Comparison of ENCODE assay signal across 8 cellular contexts in genomic region chr10:73781548-73781878, GRCh38. TPM values are rescaled to one million over a fixed set of nuclear protein-coding genes. Genes with fewer than 3 reads are reported as not detected.
DNase-seq lines count a peak whose midpoint lies in the region; ATAC-seq and TF ChIP-seq lines count a peak whose summit lies in the region.

No MANE protein-coding gene starts in this region.

- H3K4me3 ChIP-seq in cardiac muscle cell (peak overlapping the region; percentile 70), astrocyte of the cerebellum (ENCODE audit: low read depth, low read length) (peak overlapping the region; percentile 87), mesendoderm (ENCODE audit: low read length) (peak overlapping the region; percentile 56), vagina (peak overlapping the region; percentile 74 to 95)

- H3K79me2 ChIP-seq in mesendoderm (ENCODE audit: control insufficient read depth, insufficient read depth, low read length), result peaks cover 24% of the 10 kb centered on the region

- WGBS in mesendoderm (ENCODE audit: extremely low coverage, insufficient coverage, low lambda C conversion rate), result no CpG with 5 or more reads among the region's 14 CpGs

- DNase-seq in cardiac muscle cell (ENCODE audit: low read depth in 1 of 2, low spot score in 1 of 2) (no peak), Right ventricle myocardium superior (no peak), astrocyte of the cerebellum (ENCODE audit: low read depth) (no peak), mesendoderm (no peak), vagina (ENCODE audit: extremely low spot score in 2 of 2) (no peak), DMS79 treated with DMSO at 0.1 percent for 48 hours (lab: John Stamatoyannopoulos, UW) (no peak), ureter (ENCODE audit: low spot score) (no peak), HuH-7.5 (ENCODE audit: low spot score) (no peak)

- H4K8ac ChIP-seq in mesendoderm (ENCODE audit: low read depth, low read length), result peak overlapping the region; percentile 87

- no peak for ATAC-seq in Right ventricle myocardium superior (ENCODE audit: poor library complexity)

- H4K5ac ChIP-seq in mesendoderm (ENCODE audit: low read length), result peak overlapping the region; percentile 85

- TF ChIP-seq CTCF in cardiac muscle cell (IDR thresholded peaks at IDR 0.05; ENCODE audit: low read depth, low read length) (no peak), astrocyte of the cerebellum (IDR thresholded peaks at IDR 0.05; ENCODE audit: low read depth, low read length, missing control alignments) (no peak), vagina (IDR thresholded peaks at IDR 0.05) (no peak)

- peak overlapping the region; percentile 90 for H3K9ac ChIP-seq in mesendoderm (ENCODE audit: low read length)

- H3K9me3 ChIP-seq in cardiac muscle cell (ENCODE audit: low read depth) (no peaks in the 10 kb centered on the region), vagina (no peaks in the 10 kb centered on the region)

- H3K4me2 ChIP-seq in mesendoderm (ENCODE audit: low read length), result peak overlapping the region; percentile 99

- peak overlapping the region; percentile 76 for H2AK5ac ChIP-seq in mesendoderm (ENCODE audit: low read length)

- in situ Hi-C loops in astrocyte of the cerebellum (cut with HindIII; ENCODE audit: low sequenced_read_pairs), result no loop called here

- no peak overlapping the region for H2BK120ac ChIP-seq in mesendoderm (ENCODE audit: low read depth, low read length)

- H3K56ac ChIP-seq in mesendoderm (ENCODE audit: low read length), result peak overlapping the region; percentile 94

- H3K27me3 ChIP-seq in cardiac muscle cell, result no peaks in the 10 kb centered on the region
- no peaks in the 10 kb centered on the region for H3K27me3 ChIP-seq in mesendoderm (ENCODE audit: insufficient read depth, low read length, poor library complexity)
- H3K27me3 ChIP-seq in vagina, result no peaks in the 10 kb centered on the region

- H3K79me1 ChIP-seq in mesendoderm (ENCODE audit: low read length), result peaks cover 10% of the 10 kb centered on the region

- H3K27ac ChIP-seq in cardiac muscle cell, result peak overlapping the region; percentile 89
- H3K27ac ChIP-seq in mesendoderm (ENCODE audit: low read depth, low read length), result peak overlapping the region; percentile 16
- H3K27ac ChIP-seq in vagina, result peak overlapping the region; percentile 96

- no peak overlapping the region for H2BK5ac ChIP-seq in mesendoderm (ENCODE audit: low read length)

- H3K36me3 ChIP-seq in cardiac muscle cell (peaks cover 12% of the 10 kb centered on the region), mesendoderm (ENCODE audit: control insufficient read depth, insufficient read depth, low read length) (no peaks in the 10 kb centered on the region), vagina (no peaks in the 10 kb centered on the region)

- H3K4ac ChIP-seq in mesendoderm (ENCODE audit: low read depth, low read length), result peak overlapping the region; percentile 63

- TF ChIP-seq POLR2A in vagina (IDR thresholded peaks at IDR 0.05), result no peak

- H3K18ac ChIP-seq in mesendoderm (ENCODE audit: low read length), result peak overlapping the region; percentile 81

- H2BK15ac ChIP-seq in mesendoderm (replicated peaks; ENCODE audit: low read depth), result no peak overlapping the region

- peaks cover 4% of the 10 kb centered on the region for H3K4me1 ChIP-seq in cardiac muscle cell (ENCODE audit: low read depth)
- peaks cover 1% of the 10 kb centered on the region for H3K4me1 ChIP-seq in mesendoderm (ENCODE audit: control insufficient read depth, low read depth, low read length)
- H3K4me1 ChIP-seq in vagina, result peaks cover 37% of the 10 kb centered on the region

- intact Hi-C loops in Right ventricle myocardium superior (cut with DNase I) (no loop called here), vagina (cut with DNase I) (no loop called here)

- no peak overlapping the region for H3K23ac ChIP-seq in mesendoderm (ENCODE audit: low read length)

RNA-seq across cellular contexts. Expression of gene CHCHD1, which starts 0.3 kb away (rescaled TPM):
- total RNA-seq in cardiac muscle cell, result 37.8 and 42.5 TPM in 2 replicates
- 81.8 and 83.2 TPM in 2 replicates for polyA plus RNA-seq in cardiac muscle cell
- total RNA-seq in Right ventricle myocardium superior, result 28.0 TPM
- polyA plus RNA-seq in mesendoderm (2013, experiment 1 of 2), result 149 TPM
- 149 TPM for polyA plus RNA-seq in mesendoderm (2013, experiment 2 of 2)
- 19.6 TPM for total RNA-seq in vagina
- total RNA-seq in ureter, result 14.9 TPM

RNA-seq across cellular contexts. Expression of gene ZSWIM8, which starts 3.9 kb away (rescaled TPM):
- total RNA-seq in cardiac muscle cell, result 89.3 and 115 TPM in 2 replicates
- polyA plus RNA-seq in cardiac muscle cell, result 37.1 and 63.7 TPM in 2 replicates
- total RNA-seq in Right ventricle myocardium superior, result 40.3 TPM
- 20.4 TPM for polyA plus RNA-seq in mesendoderm (2013, experiment 1 of 2)
- 22.1 TPM for polyA plus RNA-seq in mesendoderm (2013, experiment 2 of 2)
- total RNA-seq in vagina, result 123 TPM
- total RNA-seq in ureter, result 129 TPM

RNA-seq across cellular contexts. Expression of gene NDST2, which starts 29.9 kb away (rescaled TPM):
- total RNA-seq in cardiac muscle cell (23.7 and 61.2 TPM in 2 replicates), Right ventricle myocardium superior (10.4 TPM), vagina (52.8 TPM), ureter (37.5 TPM)
- 16.6 and 21.6 TPM in 2 replicates for polyA plus RNA-seq in cardiac muscle cell
- 7.4 TPM for polyA plus RNA-seq in mesendoderm (2013, experiment 1 of 2)
- 8.0 TPM for polyA plus RNA-seq in mesendoderm (2013, experiment 2 of 2)

RNA-seq across cellular contexts. Expression of gene SEC24C, which starts 37.3 kb away (rescaled TPM):
- 68.6 and 68.7 TPM in 2 replicates for total RNA-seq in cardiac muscle cell
- polyA plus RNA-seq in cardiac muscle cell, result 56.6 and 65.2 TPM in 2 replicates
- 42.3 TPM for total RNA-seq in Right ventricle myocardium superior
- 31.2 TPM for polyA plus RNA-seq in mesendoderm (2013, experiment 1 of 2)
- 32.6 TPM for polyA plus RNA-seq in mesendoderm (2013, experiment 2 of 2)
- 47.9 TPM for total RNA-seq in vagina
- 87.5 TPM for total RNA-seq in ureter

Comparison
In these comparisons a context has a peak if more than half of its experiments do, and no peak if none do; other contexts are left out.
1. H3K27ac ChIP-seq: peak in every context shown above with its lines; median percentile 96 in vagina; 89 in cardiac muscle cell; 16 in mesendoderm.